ENCODE assay signal across 21 cellular contexts in genomic region chr7:5173490-5173889, GRCh38. TPM values are rescaled to one million over a fixed set of nuclear protein-coding genes. Genes with fewer than 3 reads are reported as not detected.
A peak's percentile ranks its signal among the peaks of the same experiment; 100 is the strongest.
DNase-seq lines count a peak whose midpoint lies in the region; ATAC-seq, FAIRE-seq and TF ChIP-seq lines count a peak whose summit lies in the region.
"Had no signal": no experiment of that assay in that cellular context is flagged by ENCODE, and none has a peak within 500 bp of the region (broad histone marks: within the 10 kb centered on the region; RNA-seq: fewer than 3 reads in every experiment).

No MANE protein-coding gene starts in this region.

- no peak; the same call in 2 of the 3 replicates for ATAC-seq in K562
- ATAC-seq in HG03442 (IDR thresholded peaks at IDR 0.05; ENCODE audit: unreplicated experiment), result no peak
- ATAC-seq: CD8-positive, alpha-beta T cell had no signal

- in situ Hi-C loops in K562 (cut with MboI), result no loop called here

- H3K36me3 ChIP-seq in K562 (ENCODE audit: control insufficient read depth, insufficient read depth, low read length), result no peaks in the 10 kb centered on the region
- H3K36me3 ChIP-seq: BE2C, HAP-1 had no signal

- no peaks in the 10 kb centered on the region; a peak in 1 of 5 replicates for H3K4me1 ChIP-seq in K562 (replicated peaks in 1 of 2; ENCODE audit: control insufficient read depth in 2 of 2, insufficient read depth in 2 of 2, low read length in 2 of 2)
- H3K4me1 ChIP-seq: A549 had no signal

- peaks cover 6 to 32% of the 10 kb centered on the region in 2 experiments; a peak in 4 of 5 replicates for H3K27me3 ChIP-seq in K562 (ENCODE audit: control insufficient read depth in 2 of 2, insufficient read depth in 2 of 2, low read length in 2 of 2)
- H3K27me3 ChIP-seq: BE2C had no signal

- TF ChIP-seq RAD21 in K562 (CRISPR knock-in tag; conservative IDR thresholded peaks at IDR 0.05 in 1 of 2, IDR thresholded peaks at IDR 0.05 in 1 of 2), result no peak

- no peaks in the 10 kb centered on the region for H3K79me2 ChIP-seq in K562 (ENCODE audit: control insufficient read depth, insufficient read depth, low read length)

- no peak for FAIRE-seq in K562 (lab: Jason Lieb, UNC)
- FAIRE-seq: A549, D721Med, GM19239, H1 had no signal

- peak; percentile 27 for DNase-seq in activated effector memory CD4-positive, alpha-beta T cell treated with anti-CD3 and anti-CD28 coated beads, Interleukin-2, amount 50 U/mL, for 16 hours
- DNase-seq in activated effector memory CD4-positive, alpha-beta T cell treated with Interleukin-2 at 50 U/mL for 16 hours, result no peak
- DNase-seq in NB4 (ENCODE audit: low read depth), result peak; percentile 80
- DNase-seq in K562 (ENCODE audit: extremely low read depth in 1 of 4, low spot score in 3 of 4), result no peak
- DNase-seq in GM10266 (ENCODE audit: extremely low spot score), result no peak
- no peak for DNase-seq in HEK293T (ENCODE audit: extremely low spot score)
- DNase-seq: BE2C; CD8-positive, alpha-beta T cell; COR-L47; DMS153; DND-41; GDM1; HFFc6 had no signal

- intact Hi-C loops in K562 (cut with micrococcal nuclease), result no loop called here

- TF ChIP-seq POLR2A in NB4 (IDR thresholded peaks at IDR 0.05; ENCODE audit: extremely low read depth, insufficient read length) (no peak), K562 (conservative IDR thresholded peaks at IDR 0.05) (no peak)

- CTCF ChIA-PET in K562 (lab: Yijun Ruan, JAX; ENCODE audit: low intra/inter-chr PET ratio) (interaction anchor here (0.6 kb wide), 1 partner anchor 352 kb away, joined by 3 read pairs; no protein-coding TSS in a partner anchor), HEK293T (lab: Yijun Ruan, JAX) (interaction anchor here (1.2 kb wide), 1 partner anchor 9 kb away, joined by 5 read pairs; no protein-coding TSS in a partner anchor)

- H3K4me3 ChIP-seq in NB4 (ENCODE audit: low read depth, low read length) (no peak overlapping the region), K562 (no peak overlapping the region)
- H3K4me3 ChIP-seq: A549, HAP-1 had no signal

- TF ChIP-seq CTCF in NB4 (IDR thresholded peaks at IDR 0.05; ENCODE audit: low read depth, low read length) (no peak), K562 (IDR thresholded peaks at IDR 0.05 in 2 of 3, conservative IDR thresholded peaks at IDR 0.05 in 1 of 3; ENCODE audit: insufficient read depth in 2 of 3, low read depth in 1 of 3, low read length in 3 of 3) (no peak), GM10266 (IDR thresholded peaks at IDR 0.05; ENCODE audit: control insufficient read depth, insufficient read depth, low read depth, missing control alignments) (no peak)

- no peaks in the 10 kb centered on the region for H3K9me3 ChIP-seq in K562 (replicated peaks; ENCODE audit: control insufficient read depth, insufficient read depth, low read depth, low read length)
- H3K9me3 ChIP-seq: A549, BE2C, HAP-1 had no signal

- no peaks in the 10 kb centered on the region for H3K9me1 ChIP-seq in K562 (ENCODE audit: control insufficient read depth, insufficient read depth, low read length)

- no peak overlapping the region for H3K27ac ChIP-seq in K562 (ENCODE audit: extremely low read depth, low read depth, low read length)
- H3K27ac ChIP-seq: A549, C4-2B, HL-60 had no signal

- 4% methylated on average over 9 of the region's 10 CpGs for WGBS in K562 (ENCODE audit: insufficient coverage, low coverage, missing lambda C conversion rate)

- no peak overlapping the region for H3K4me2 ChIP-seq in K562 (ENCODE audit: insufficient read depth, low read length)
- H3K4me2 ChIP-seq: A549 had no signal

- no peak for TF ChIP-seq EP300 in K562 (IDR thresholded peaks at IDR 0.05; ENCODE audit: low read length)

- BruUV-seq in K562 (replicated peaks; lab: Mats Ljungman, UMichigan), result no TSS peak

- H3K9ac ChIP-seq in K562 (ENCODE audit: insufficient read depth in 1 of 2, low read depth in 2 of 2, low read length in 2 of 2), result no peak overlapping the region

- H4K20me1 ChIP-seq in K562 (replicated peaks; ENCODE audit: control insufficient read depth, insufficient read depth, low read length), result no peaks in the 10 kb centered on the region

- H2AFZ ChIP-seq in K562 (ENCODE audit: low read depth, low read length), result no peak overlapping the region

- POLR2A ChIA-PET in K562 (lab: Yijun Ruan, JAX), result interaction anchor here (0.6 to 0.8 kb wide), 2 partner anchors 10 to 41 kb away, joined by 3 read pairs; no protein-coding TSS in a partner anchor
- POLR2A ChIA-PET in HEK293T (lab: Yijun Ruan, JAX), result no interaction called here

TF ChIP-seq in K562, 482 proteins besides CTCF, POLR2A, EP300 and RAD21:
- TF ChIP-seq FOXM1 (IDR thresholded peaks at IDR 0.05; ENCODE audit: low read depth), result no peak
- no peak for TF ChIP-seq FOXM1 (CRISPR knock-in tag; IDR thresholded peaks at IDR 0.05; ENCODE audit: low read depth)
- TF ChIP-seq FOXA3 (CRISPR knock-in tag; conservative IDR thresholded peaks at IDR 0.05 in 1 of 2, IDR thresholded peaks at IDR 0.05 in 1 of 2), result peak in 1 of 2 experiments; percentile 78; a peak in 2 of 4 replicates
- no peak for TF ChIP-seq ZEB2 (IDR thresholded peaks at IDR 0.05)
- TF ChIP-seq ZNF699 (CRISPR knock-in tag; IDR thresholded peaks at IDR 0.05; ENCODE audit: insufficient replicate concordance), result no peak
- no peak for TF ChIP-seq HIVEP1 (CRISPR knock-in tag; IDR thresholded peaks at IDR 0.05)
- TF ChIP-seq CEBPB (tag; IDR thresholded peaks at IDR 0.05), result peak; percentile 28; the same call in 1 of the 2 replicates
- no peak for TF ChIP-seq KLF6 (CRISPR knock-in tag; IDR thresholded peaks at IDR 0.05; ENCODE audit: borderline replicate concordance)
- no peak for TF ChIP-seq ZBTB1 (CRISPR knock-in tag; IDR thresholded peaks at IDR 0.05; ENCODE audit: borderline replicate concordance, low read depth)
TF ChIP-seq in K562: peak in this region for 2.

TF ChIP-seq in HEK293T, 16 proteins besides CTCF, POLR2A, EP300 and RAD21:
- TF ChIP-seq BHLHE40 (IDR thresholded peaks at IDR 0.05; ENCODE audit: borderline replicate concordance) (no peak), CTBP1 (IDR thresholded peaks at IDR 0.05; ENCODE audit: borderline replicate concordance) (no peak), FOXM1 (IDR thresholded peaks at IDR 0.05; ENCODE audit: borderline replicate concordance) (no peak)

RNA-seq across cellular contexts. Expression of gene WIPI2, which starts 16.5 kb away (rescaled TPM):
- 86.3 and 128 TPM in 2 replicates for total RNA-seq in K562 (2011; cell fraction: chromatin; rRNA removed; ENCODE audit: low replicate concordance)
- total RNA-seq in K562 (2011; cell fraction: nucleolus; rRNA removed), result 52.8 and 55.0 TPM in 2 replicates
- total RNA-seq in K562 (2011; cell fraction: nucleoplasm; rRNA removed), result 72.4 and 86.7 TPM in 2 replicates
- 40.0 and 41.1 TPM in 2 replicates for total RNA-seq in K562 (2014; rRNA removed)
- 33.9 and 39.1 TPM in 2 replicates for total RNA-seq in K562 (2014; rRNA removed; fragmentation: Illumina TruSeq; extraction: Trizol)
- 31.7 and 35.1 TPM in 2 replicates for total RNA-seq in K562 (2015; rRNA removed; fragmentation: Illumina TruSeq; extraction: Trizol)
- total RNA-seq in K562 (2021), result 55.0 and 59.4 TPM in 2 replicates
- polyA plus RNA-seq in K562 (2011; rRNA removed), result 91.6 and 92.9 TPM in 2 replicates
- polyA plus RNA-seq in K562 (2011; cell fraction: cytosol; rRNA removed), result 66.6 and 81.7 TPM in 2 replicates
- 67.1 and 70.4 TPM in 2 replicates for polyA plus RNA-seq in K562 (2011; cell fraction: nucleus; rRNA removed)
- polyA plus RNA-seq in K562 (2012), result 39.4 and 51.1 TPM in 2 replicates
- 53.2 and 54.7 TPM in 2 replicates for polyA plus RNA-seq in K562 (2014; fragmentation: Illumina TruSeq; extraction: Trizol)
- polyA plus RNA-seq in K562 (2014; fragmentation: Nextera tagmentation; extraction: Ambion mirVana), result 1 to 10 TPM; 7.9 to 8.0 TPM
- 56.2 and 60.8 TPM in 2 replicates for polyA plus RNA-seq in K562 (2014; rRNA removed)
- 69.6 and 84.3 TPM in 2 replicates for polyA minus RNA-seq in K562 (2011; rRNA and poly(A)+ RNA removed)
- polyA minus RNA-seq in K562 (2011; cell fraction: cytosol; rRNA and poly(A)+ RNA removed), result 45.9 and 52.1 TPM in 2 replicates
- 21.1 and 32.7 TPM in 2 replicates for polyA minus RNA-seq in K562 (2011; cell fraction: nucleus; rRNA and poly(A)+ RNA removed)

Comparison
In these comparisons a context has a peak if more than half of its experiments do, and no peak if none do; other contexts are left out.
1. DNase-seq: peak in activated effector memory CD4-positive, alpha-beta T cell treated with anti-CD3 and anti-CD28 coated beads, Interleukin-2, amount 50 U/mL, for 16 hours (single experiment) and NB4 (single experiment); none in activated effector memory CD4-positive, alpha-beta T cell treated with Interleukin-2 at 50 U/mL for 16 hours (single experiment), K562 (0 of 4), GM10266 (single experiment) and HEK293T (single experiment).